Comparison of ENCODE assay signal across 8 cellular contexts in genomic region chr5:15013654-15014463, GRCh38.
A peak's percentile ranks its signal among the peaks of the same experiment; 100 is the strongest.
DNase-seq lines count a peak whose midpoint lies in the region; ATAC-seq and TF ChIP-seq lines count a peak whose summit lies in the region.

No MANE protein-coding gene starts in this region.

- no peaks in the 10 kb centered on the region for H3K4me1 Mint-ChIP-seq in glutamatergic neuron (ENCODE audit: low read depth, unreplicated experiment)
- no peaks in the 10 kb centered on the region for H3K4me1 Mint-ChIP-seq in activated T-helper 2 cell treated with anti-CD3 and anti-CD28 coated beads, Interferon-gamma antibody, Interleukin-2, Interleukin-4, amounts not matched to agents 10 μg/mL and 5 μg/mL and 100 μg/mL, durations not matched to agents 14 hours and 24 hours and 36 hours (ENCODE audit: low read depth)

- no peak overlapping the region for H3K27ac Mint-ChIP-seq in glutamatergic neuron (ENCODE audit: unreplicated experiment)
- H3K27ac Mint-ChIP-seq in activated T-helper 2 cell treated with anti-CD3 and anti-CD28 coated beads, Interferon-gamma antibody, Interleukin-2, Interleukin-4, amounts not matched to agents 10 μg/mL and 5 μg/mL and 100 μg/mL, durations not matched to agents 14 hours and 24 hours and 36 hours: no peak overlapping the region

- no peak overlapping the region for H3K27ac ChIP-seq in WERI-Rb-1

- no peak overlapping the region for H3K4me3 ChIP-seq in WERI-Rb-1 (ENCODE audit: low read depth, low read length)

- H3K9me3 ChIP-seq in WERI-Rb-1 (ENCODE audit: severe bottlenecking): no peaks in the 10 kb centered on the region

- ATAC-seq in HG02610 (IDR thresholded peaks at IDR 0.05; ENCODE audit: unreplicated experiment): peak; percentile 58

- no peaks in the 10 kb centered on the region for H3K27me3 ChIP-seq in WERI-Rb-1 (ENCODE audit: insufficient read depth, low read depth, severe bottlenecking)

- H3K36me3 ChIP-seq in WERI-Rb-1: no peaks in the 10 kb centered on the region

- TF ChIP-seq CTCF in WERI-Rb-1 (IDR thresholded peaks at IDR 0.05; ENCODE audit: low read depth, low read length) (peak; percentile 45), glutamatergic neuron (IDR thresholded peaks at IDR 0.05; ENCODE audit: partially characterized antibody, unreplicated experiment) (peak; percentile 68)

- H3K27me3 Mint-ChIP-seq in glutamatergic neuron (ENCODE audit: unreplicated experiment): peaks cover 2% of the 10 kb centered on the region
- H3K27me3 Mint-ChIP-seq in activated T-helper 2 cell treated with anti-CD3 and anti-CD28 coated beads, Interferon-gamma antibody, Interleukin-2, Interleukin-4, amounts not matched to agents 10 μg/mL and 5 μg/mL and 100 μg/mL, durations not matched to agents 14 hours and 24 hours and 36 hours (ENCODE audit: low read depth): peaks cover 5% of the 10 kb centered on the region

- H3K9me3 Mint-ChIP-seq in glutamatergic neuron (ENCODE audit: unreplicated experiment): peaks cover 4% of the 10 kb centered on the region
- H3K9me3 Mint-ChIP-seq in activated T-helper 2 cell treated with anti-CD3 and anti-CD28 coated beads, Interferon-gamma antibody, Interleukin-2, Interleukin-4, amounts not matched to agents 10 μg/mL and 5 μg/mL and 100 μg/mL, durations not matched to agents 14 hours and 24 hours and 36 hours: no peaks in the 10 kb centered on the region

- no peak overlapping the region for H3K4me3 Mint-ChIP-seq in glutamatergic neuron (ENCODE audit: unreplicated experiment)
- no peak overlapping the region for H3K4me3 Mint-ChIP-seq in activated T-helper 2 cell treated with anti-CD3 and anti-CD28 coated beads, Interferon-gamma antibody, Interleukin-2, Interleukin-4, amounts not matched to agents 10 μg/mL and 5 μg/mL and 100 μg/mL, durations not matched to agents 14 hours and 24 hours and 36 hours (ENCODE audit: low read depth)

- DNase-seq in EL: peak; percentile 72
- peak; percentile 82 for DNase-seq in NCI-H2081 treated with DMSO at 0.1 percent for 48 hours (lab: John Stamatoyannopoulos, UW)
- no peak for DNase-seq in WERI-Rb-1
- no peak for DNase-seq in glutamatergic neuron
- DNase-seq in retina: peak; percentile 54
- no peak for DNase-seq in activated T-helper 2 cell treated with anti-CD3 and anti-CD28 coated beads, Interferon-gamma antibody, Interleukin-2, Interleukin-4, amounts not matched to agents 10 μg/mL and 5 μg/mL and 100 μg/mL, durations not matched to agents 14 hours and 24 hours and 36 hours (ENCODE audit: low spot score)
- DNase-seq in activated CD4-positive, alpha-beta T cell treated with anti-CD3 and anti-CD28 coated beads, Interleukin-2, amount 50 U/mL, for 48 hours: no peak

- intact Hi-C loops in activated T-helper 2 cell treated with anti-CD3 and anti-CD28 coated beads, Interferon-gamma antibody, Interleukin-2, Interleukin-4, amounts not matched to agents 10 μg/mL and 5 μg/mL and 100 μg/mL, durations not matched to agents 14 hours and 24 hours and 36 hours (cut with micrococcal nuclease): no loop called here

- peaks cover 5% of the 10 kb centered on the region for H3K36me3 Mint-ChIP-seq in glutamatergic neuron (ENCODE audit: unreplicated experiment)
- no peaks in the 10 kb centered on the region for H3K36me3 Mint-ChIP-seq in activated T-helper 2 cell treated with anti-CD3 and anti-CD28 coated beads, Interferon-gamma antibody, Interleukin-2, Interleukin-4, amounts not matched to agents 10 μg/mL and 5 μg/mL and 100 μg/mL, durations not matched to agents 14 hours and 24 hours and 36 hours (ENCODE audit: low read depth)

Comparison
In these comparisons a context has a peak if more than half of its experiments do, and no peak if none do; other contexts are left out.
1. DNase-seq: peak in EL (single experiment), NCI-H2081 treated with DMSO at 0.1 percent for 48 hours (single experiment) and retina (single experiment); none in WERI-Rb-1 (single experiment), glutamatergic neuron (single experiment), activated T-helper 2 cell treated with anti-CD3 and anti-CD28 coated beads, Interferon-gamma antibody, Interleukin-2, Interleukin-4, amounts not matched to agents 10 μg/mL and 5 μg/mL and 100 μg/mL, durations not matched to agents 14 hours and 24 hours and 36 hours (single experiment) and activated CD4-positive, alpha-beta T cell treated with anti-CD3 and anti-CD28 coated beads, Interleukin-2, amount 50 U/mL, for 48 hours (0 of 2).